32 cellular contexts compared by ENCODE assay signal in the genomic region with DNA sequence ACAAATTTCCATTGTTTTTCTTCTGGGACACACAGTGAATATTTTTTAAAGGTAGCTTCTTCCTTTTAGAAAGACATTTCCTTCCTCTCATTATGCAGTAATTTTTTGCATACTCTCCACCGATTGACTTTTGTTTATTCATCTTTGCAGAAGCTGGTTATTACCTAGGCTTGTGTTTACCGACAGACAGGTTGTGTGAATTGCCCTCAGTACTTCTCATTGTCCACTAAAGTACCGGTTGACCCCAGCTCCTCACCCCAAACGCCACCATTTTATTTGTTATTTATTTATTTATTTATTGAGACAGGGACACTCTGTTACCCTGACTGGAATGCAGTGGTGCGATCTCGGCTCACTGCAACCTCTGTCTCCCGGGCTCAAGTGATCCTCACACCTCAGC. TPM values are rescaled to one million over a fixed set of nuclear protein-coding genes. Genes with fewer than 3 reads are reported as not detected.
"Had no signal": no experiment of that assay in that cellular context is flagged by ENCODE, and none has a peak within 500 bp of the region (broad histone marks: within the 10 kb centered on the region; RNA-seq: fewer than 3 reads in every experiment).

No MANE protein-coding gene starts in this region.

- H3K4me1 Mint-ChIP-seq: naive thymus-derived CD4-positive, alpha-beta T cell; nephron progenitor cell; stimulated activated naive CD8-positive, alpha-beta T cell treated with anti-CD3 and anti-CD28 coated beads, Interleukin-15, amount 100 ng/mL, for 72 hours had no signal

- H3K9me3 ChIP-seq: esophagus squamous epithelium, heart right ventricle, left lung, prostate gland, right atrium auricular region, suprapubic skin, transverse colon, upper lobe of right lung, uterus had no signal

- H3K4me3 Mint-ChIP-seq: effector memory CD8-positive, alpha-beta T cell; nephron progenitor cell; stimulated activated naive CD8-positive, alpha-beta T cell treated with anti-CD3 and anti-CD28 coated beads, Interleukin-15, amount 100 ng/mL, for 72 hours had no signal

- H3K36me3 ChIP-seq: esophagus squamous epithelium, heart right ventricle, left lung, prostate gland, right atrium auricular region, suprapubic skin, transverse colon, upper lobe of right lung, uterus had no signal

- H3K4me2 ChIP-seq: smooth muscle cell had no signal

- H3K9me3 Mint-ChIP-seq: effector memory CD8-positive, alpha-beta T cell; nephron progenitor cell; stimulated activated naive CD8-positive, alpha-beta T cell treated with anti-CD3 and anti-CD28 coated beads, Interleukin-15, amount 100 ng/mL, for 72 hours had no signal

- DNase-seq: effector memory CD8-positive, alpha-beta T cell; erythroblast; esophagus squamous epithelium; foreskin melanocyte; glutamatergic neuron; heart right ventricle; hippocampal formation; left cardiac atrium; left lung; mesendoderm; midbrain; naive thymus-derived CD4-positive, alpha-beta T cell; nephron progenitor cell; nucleus accumbens; stimulated activated CD4-positive, alpha-beta T cell treated with anti-CD3 and anti-CD28 coated beads, Interleukin-12 subunit alpha, Interleukin-12 subunit beta, amount 100 ng/mL, for 4 hours; stimulated activated CD4-positive, alpha-beta T cell treated with anti-CD3 and anti-CD28 coated beads, Interleukin-1b, Interleukin-23, amount 100 ng/mL, for 48 hours; stimulated activated CD4-positive, alpha-beta T cell treated with anti-CD3 and anti-CD28 coated beads, Interleukin-4, amount 100 ng/mL, for 1 hour; stimulated activated CD8-positive, alpha-beta memory T cell treated with anti-CD3 and anti-CD28 coated beads, Interleukin-4, amount 100 ng/mL, for 48 hours; stimulated activated naive CD4-positive, alpha-beta T cell; stimulated activated naive CD8-positive, alpha-beta T cell treated with anti-CD3 and anti-CD28 coated beads, Interleukin-15, amount 100 ng/mL, for 72 hours; transverse colon; upper lobe of right lung; uterus had no signal

- H3K4me1 ChIP-seq: esophagus squamous epithelium, heart right ventricle, left lung, prostate gland, right atrium auricular region, suprapubic skin, transverse colon, upper lobe of right lung, uterus had no signal

- ATAC-seq: effector memory CD8-positive, alpha-beta T cell; heart right ventricle; left cardiac atrium; left lung; naive thymus-derived CD4-positive, alpha-beta T cell; sciatic nerve; stimulated activated naive CD8-positive, alpha-beta T cell treated with anti-CD3 and anti-CD28 coated beads, Interleukin-15, amount 100 ng/mL, for 72 hours; upper lobe of right lung had no signal

- H3K27me3 ChIP-seq: right atrium auricular region, uterus had no signal

- H3K27ac ChIP-seq: esophagus squamous epithelium, heart right ventricle, left lung, prostate gland, right atrium auricular region, suprapubic skin, transverse colon, upper lobe of right lung, uterus had no signal

- H3K36me3 Mint-ChIP-seq: naive thymus-derived CD4-positive, alpha-beta T cell had no signal

- H3K4me3 ChIP-seq: esophagus squamous epithelium, heart right ventricle, left lung, prostate gland, right atrium auricular region, smooth muscle cell, suprapubic skin, transverse colon, upper lobe of right lung, uterus had no signal

- H3K27ac Mint-ChIP-seq: effector memory CD8-positive, alpha-beta T cell; nephron progenitor cell; stimulated activated naive CD8-positive, alpha-beta T cell treated with anti-CD3 and anti-CD28 coated beads, Interleukin-15, amount 100 ng/mL, for 72 hours had no signal

RNA-seq across cellular contexts. Expression of a gene that starts 50.2 kb away (rescaled TPM):
- total RNA-seq: dermis microvascular lymphatic vessel endothelial cell, esophagus squamous epithelium, kidney epithelial cell, lung microvascular endothelial cell, osteocyte, right atrium auricular region, smooth muscle cell had no signal
- polyA plus RNA-seq: heart right ventricle, smooth muscle cell had no signal
